In genomic region chr14:104876251-104876699, GRCh38 we compare ENCODE assay signal across 9 cellular contexts. TPM values are rescaled to one million over a fixed set of nuclear protein-coding genes. Genes with fewer than 3 reads are reported as not detected.
DNase-seq lines count a peak whose midpoint lies in the region; ATAC-seq and TF ChIP-seq lines count a peak whose summit lies in the region.
"Had no signal": no experiment of that assay in that cellular context is flagged by ENCODE, and none has a peak within 500 bp of the region (broad histone marks: within the 10 kb centered on the region; RNA-seq: fewer than 3 reads in every experiment).

No MANE protein-coding gene starts in this region.

- DNase-seq in NK-92 treated with Interleukin-12 subunit alpha and Interleukin-12 subunit beta, amount 100 ng/mL, for 24 hours (lab: John Stamatoyannopoulos, UW): peak; percentile 20
- DNase-seq in NK-92 (lab: John Stamatoyannopoulos, UW; ENCODE audit: unreplicated experiment) (no peak), foreskin keratinocyte (no peak), uterus (no peak), PC-9 (no peak)
- peak; percentile 67 for DNase-seq in activated CD4-positive, alpha-beta T cell treated with anti-CD3 and anti-CD28 coated beads for 48 hours
- DNase-seq in stimulated activated CD8-positive, alpha-beta memory T cell treated with anti-CD3 and anti-CD28 coated beads, Interleukin-4, amount 100 ng/mL, for 48 hours: peak; percentile 78
- no peak for DNase-seq in T-helper 2 cell treated with Interferon-gamma antibody and Interleukin-4, amounts not matched to agents 5 μg/mL and 100 μg/mL, for 36 hours (ENCODE audit: low spot score)

- H3K27ac ChIP-seq in foreskin keratinocyte (no peak overlapping the region), uterus (no peak overlapping the region), PC-9 (no peak overlapping the region)
- H3K27ac ChIP-seq: C4-2B had no signal

- BruUV-seq in PC-9 (replicated peaks; lab: Mats Ljungman, UMichigan): no TSS peak

- H3K36me3 ChIP-seq in uterus (no peaks in the 10 kb centered on the region), PC-9 (ENCODE audit: low read depth) (no peaks in the 10 kb centered on the region; the same call in 1 of the 2 replicates)

- no peaks in the 10 kb centered on the region for H3K4me1 Mint-ChIP-seq in T-helper 2 cell treated with Interferon-gamma antibody and Interleukin-4, amounts not matched to agents 5 μg/mL and 100 μg/mL, for 36 hours (ENCODE audit: low read depth)

- TF ChIP-seq CTCF in foreskin keratinocyte (conservative IDR thresholded peaks at IDR 0.05) (no peak), uterus (IDR thresholded peaks at IDR 0.05) (no peak), PC-9 (conservative IDR thresholded peaks at IDR 0.05) (no peak)

- H4K20me1 ChIP-seq in PC-9 (ENCODE audit: insufficient read depth): peaks cover 53% of the 10 kb centered on the region

- intact Hi-C loops in uterus (cut with DNase I; ENCODE audit: low total_unique reads) (no loop called here), PC-9 (cut with micrococcal nuclease; ENCODE audit: unreplicated experiment) (no loop called here)

- no peaks in the 10 kb centered on the region for H3K9me3 ChIP-seq in uterus
- H3K9me3 ChIP-seq in PC-9 (ENCODE audit: insufficient read depth, low read depth): no peaks in the 10 kb centered on the region

- H3F3A ChIP-seq in PC-9 (ENCODE audit: insufficient read depth, low read depth): no peaks in the 10 kb centered on the region; the same call in 1 of the 2 replicates

- H3K36me3 Mint-ChIP-seq in T-helper 2 cell treated with Interferon-gamma antibody and Interleukin-4, amounts not matched to agents 5 μg/mL and 100 μg/mL, for 36 hours (ENCODE audit: low read depth): no peaks in the 10 kb centered on the region

- H3K4me1 ChIP-seq in foreskin keratinocyte (peaks cover 3% of the 10 kb centered on the region), uterus (no peaks in the 10 kb centered on the region), PC-9 (replicated peaks; ENCODE audit: insufficient read depth) (no peaks in the 10 kb centered on the region)

- peaks cover 21% of the 10 kb centered on the region; the same call in 1 of the 2 replicates for H3K79me2 ChIP-seq in PC-9 (ENCODE audit: low read depth)

- no peaks in the 10 kb centered on the region for H3K9me2 ChIP-seq in PC-9 (ENCODE audit: insufficient read depth)

- POLR2A ChIA-PET in PC-9 (lab: Charles Lee; ENCODE audit: unreplicated experiment): no interaction called here

- H3K27me3 Mint-ChIP-seq in T-helper 2 cell treated with Interferon-gamma antibody and Interleukin-4, amounts not matched to agents 5 μg/mL and 100 μg/mL, for 36 hours (ENCODE audit: low read depth): no peaks in the 10 kb centered on the region

- CTCF ChIA-PET in PC-9 (lab: Charles Lee): no interaction called here

- H2AFZ ChIP-seq in PC-9: no peak overlapping the region

- TF ChIP-seq POLR2A in uterus (IDR thresholded peaks at IDR 0.05): no peak

- H3K4me2 ChIP-seq in PC-9: no peak overlapping the region

- peak; percentile 55 for ATAC-seq in foreskin keratinocyte

- no peak overlapping the region for H3K4me3 ChIP-seq in uterus
- H3K4me3 ChIP-seq in PC-9: no peak overlapping the region

- no peak overlapping the region for H3K4me3 Mint-ChIP-seq in T-helper 2 cell treated with Interferon-gamma antibody and Interleukin-4, amounts not matched to agents 5 μg/mL and 100 μg/mL, for 36 hours

- no peak overlapping the region for H3K27ac Mint-ChIP-seq in T-helper 2 cell treated with Interferon-gamma antibody and Interleukin-4, amounts not matched to agents 5 μg/mL and 100 μg/mL, for 36 hours

- no peaks in the 10 kb centered on the region for H3K9me3 Mint-ChIP-seq in T-helper 2 cell treated with Interferon-gamma antibody and Interleukin-4, amounts not matched to agents 5 μg/mL and 100 μg/mL, for 36 hours

- H3K27me3 ChIP-seq in foreskin keratinocyte (no peaks in the 10 kb centered on the region), uterus (no peaks in the 10 kb centered on the region), PC-9 (ENCODE audit: insufficient read depth, low read depth) (no peaks in the 10 kb centered on the region)

RNA-seq across cellular contexts. Expression of gene CEP170B, which starts 11.2 kb away (rescaled TPM):
- total RNA-seq in foreskin keratinocyte: 35.1 and 37.3 TPM in 2 replicates
- polyA plus RNA-seq in foreskin keratinocyte: 16.9 and 17.0 TPM in 2 replicates
- 10 to 100 TPM in 1 of 4 donors, 1 to 10 TPM in 3; 1.2 to 28.8 (median 8.3) TPM for total RNA-seq in uterus
- total RNA-seq in PC-9 (2021): 25.7 and 26.4 TPM in 2 replicates

RNA-seq across cellular contexts. Expression of gene PLD4, which starts 48.4 kb away (rescaled TPM):
- total RNA-seq in foreskin keratinocyte (not detected in 2 replicates), uterus (10 to 100 TPM in 1 of 4 donors, 1 to 10 TPM in 1, not detected in 2; 1.3 to 10.9 TPM), PC-9 (2021) (0.05 TPM in 1 of 2 replicates, not detected in the other)
- polyA plus RNA-seq in foreskin keratinocyte: 0.02 and 0.03 TPM in 2 replicates

Comparison
In these comparisons a context has a peak if more than half of its experiments do, and no peak if none do; other contexts are left out.
1. DNase-seq: peak in NK-92 treated with Interleukin-12 subunit alpha and Interleukin-12 subunit beta, amount 100 ng/mL, for 24 hours (single experiment), activated CD4-positive, alpha-beta T cell treated with anti-CD3 and anti-CD28 coated beads for 48 hours (single experiment) and stimulated activated CD8-positive, alpha-beta memory T cell treated with anti-CD3 and anti-CD28 coated beads, Interleukin-4, amount 100 ng/mL, for 48 hours (single experiment); none in NK-92 (single experiment), foreskin keratinocyte (0 of 2), uterus (0 of 2), PC-9 (0 of 2) and T-helper 2 cell treated with Interferon-gamma antibody and Interleukin-4, amounts not matched to agents 5 μg/mL and 100 μg/mL, for 36 hours (single experiment).